11 cellular contexts compared by ENCODE assay signal in the genomic region with DNA sequence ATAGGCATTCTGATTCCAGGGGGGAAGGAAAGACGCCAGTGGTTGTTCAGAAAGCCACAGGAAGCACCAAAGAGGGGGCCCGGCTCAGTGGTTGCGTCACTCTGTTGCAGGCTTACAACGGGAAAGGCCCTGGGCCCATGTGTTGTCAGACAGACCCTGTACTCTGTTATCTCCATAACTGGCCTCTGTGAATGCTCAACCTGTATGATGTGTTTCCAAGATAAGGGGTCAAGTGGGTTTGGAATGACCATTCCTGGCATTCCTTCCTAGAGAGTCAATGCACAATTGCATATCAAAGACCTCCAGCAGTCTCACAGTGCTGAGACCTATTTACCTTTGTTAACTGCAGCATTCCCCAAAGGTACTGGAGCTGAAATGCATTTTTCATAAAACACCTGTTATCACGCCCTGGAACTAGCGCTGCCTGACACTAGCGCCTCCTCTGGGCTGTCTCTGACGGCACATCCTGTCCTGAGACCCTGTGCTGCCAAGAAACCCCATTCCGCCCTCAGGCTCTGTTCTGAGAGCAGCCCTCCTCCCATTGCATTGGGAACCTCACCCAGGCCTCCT. TPM values are rescaled to one million over a fixed set of nuclear protein-coding genes. Genes with fewer than 3 reads are reported as not detected.
DNase-seq lines count a peak whose midpoint lies in the region; ATAC-seq and TF ChIP-seq lines count a peak whose summit lies in the region.
"Had no signal": no experiment of that assay in that cellular context is flagged by ENCODE, and none has a peak within 500 bp of the region (broad histone marks: within the 10 kb centered on the region; RNA-seq: fewer than 3 reads in every experiment).

No MANE protein-coding gene starts in this region.

- peaks cover 0 to 5% (median 0%) of the 10 kb centered on the region in 5 donors for H3K27me3 Mint-ChIP-seq in naive thymus-derived CD8-positive, alpha-beta T cell

- in situ Hi-C loops in KBM-7 (cut with MboI; ENCODE audit: low pct_unique_long_range_greater_than_20kb, low sequenced_read_pairs) (no loop called here), brain microvascular endothelial cell (cut with HindIII; ENCODE audit: low pct_ligation_motif_present, low sequenced_read_pairs) (no loop called here)

- ATAC-seq in naive thymus-derived CD8-positive, alpha-beta T cell: peak; percentile 52 to 59

- no peak overlapping the region for H3K4me3 ChIP-seq in brain microvascular endothelial cell (ENCODE audit: low read depth, low read length)

- TF ChIP-seq CTCF in brain microvascular endothelial cell (IDR thresholded peaks at IDR 0.05; ENCODE audit: low read depth, low read length, missing control alignments): peak; percentile 39

- DNase-seq in DMS114 treated with DMSO at 0.1 percent for 48 hours (lab: John Stamatoyannopoulos, UW; ENCODE audit: unreplicated experiment) (peak; percentile 29), KBM-7 (peak; percentile 68), brain microvascular endothelial cell (peak; percentile 31), NCI-H187 (lab: John Stamatoyannopoulos, UW) (no peak), globus pallidus (ENCODE audit: low spot score) (no peak), DMS53 treated with DMSO at 0.1 percent for 48 hours (lab: John Stamatoyannopoulos, UW; ENCODE audit: unreplicated experiment) (no peak)
- DNase-seq in naive thymus-derived CD8-positive, alpha-beta T cell: peak in 1 of 10 donors; percentile 20
- no peak for DNase-seq in NK-92 treated with Interleukin-12 subunit alpha and Interleukin-12 subunit beta, amount 100 ng/mL, for 24 hours (lab: John Stamatoyannopoulos, UW)
- DNase-seq: MM.1S, T-helper 9 cell had no signal

- no peaks in the 10 kb centered on the region for H3K36me3 ChIP-seq in brain microvascular endothelial cell (replicated peaks)

- H3K36me3 Mint-ChIP-seq in naive thymus-derived CD8-positive, alpha-beta T cell: no peaks in the 10 kb centered on the region

- H3K9me3 Mint-ChIP-seq in naive thymus-derived CD8-positive, alpha-beta T cell: no peaks in the 10 kb centered on the region

- H3K27ac ChIP-seq in brain microvascular endothelial cell: no peak overlapping the region

- peaks cover 17 to 48% (median 40%) of the 10 kb centered on the region in 4 donors for H3K4me1 Mint-ChIP-seq in naive thymus-derived CD8-positive, alpha-beta T cell

- H3K27me3 ChIP-seq in brain microvascular endothelial cell (replicated peaks): no peaks in the 10 kb centered on the region

- H3K27ac Mint-ChIP-seq in naive thymus-derived CD8-positive, alpha-beta T cell: peak overlapping the region in 2 of 10 donors; percentile 47 to 89

- POLR2A ChIA-PET in naive thymus-derived CD8-positive, alpha-beta T cell (lab: Charles Lee): no interaction called here

- peak overlapping the region in 2 of 10 donors; percentile 30 to 60 for H3K4me3 Mint-ChIP-seq in naive thymus-derived CD8-positive, alpha-beta T cell

RNA-seq across cellular contexts. Expression of a gene that starts 13.2 kb away (rescaled TPM):
- 100 to 1,000 TPM; 102 to 103 TPM for total RNA-seq in naive thymus-derived CD8-positive, alpha-beta T cell
- 10 to 100 TPM; 72.9 to 91.8 (median 81.6) TPM for polyA plus RNA-seq in naive thymus-derived CD8-positive, alpha-beta T cell

RNA-seq across cellular contexts. Expression of a gene that starts 23.7 kb away (rescaled TPM):
- not detected for total RNA-seq in naive thymus-derived CD8-positive, alpha-beta T cell
- polyA plus RNA-seq in naive thymus-derived CD8-positive, alpha-beta T cell: not detected

RNA-seq across cellular contexts. Expression of a gene that starts 47.9 kb away (rescaled TPM):
- total RNA-seq in naive thymus-derived CD8-positive, alpha-beta T cell: not detected
- polyA plus RNA-seq in naive thymus-derived CD8-positive, alpha-beta T cell: not detected
- polyA plus RNA-seq: thymus had no signal

Comparison
In these comparisons a context has a peak if more than half of its experiments do, and no peak if none do; other contexts are left out.
1. DNase-seq: peak in DMS114 treated with DMSO at 0.1 percent for 48 hours (single experiment), KBM-7 (single experiment) and brain microvascular endothelial cell (single experiment); none in NK-92 treated with Interleukin-12 subunit alpha and Interleukin-12 subunit beta, amount 100 ng/mL, for 24 hours (single experiment), NCI-H187 (0 of 2), globus pallidus (single experiment) and DMS53 treated with DMSO at 0.1 percent for 48 hours (single experiment).